In the genomic region with DNA sequence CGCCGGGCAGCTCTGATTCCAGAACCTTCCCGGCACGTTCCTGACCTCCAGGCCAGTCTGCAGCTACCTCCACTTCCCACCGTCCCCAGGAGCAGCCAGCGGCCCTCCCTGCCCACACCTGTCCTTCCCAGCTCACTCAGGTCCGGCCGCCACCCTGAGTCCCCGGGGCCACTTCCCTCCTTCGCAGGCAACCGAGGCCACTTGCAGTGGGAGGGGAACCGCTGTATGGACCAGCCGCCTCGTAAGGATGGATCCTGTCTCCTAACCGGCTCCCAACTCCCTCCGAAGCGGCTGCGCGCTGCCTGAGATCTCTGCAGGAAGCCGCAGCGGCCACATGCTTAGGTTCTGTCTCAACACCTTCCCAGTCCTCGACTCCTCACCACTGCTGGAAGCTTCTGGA, we compare ENCODE assay signal across 14 cellular contexts. TPM values are rescaled to one million over a fixed set of nuclear protein-coding genes. Genes with fewer than 3 reads are reported as not detected.
A peak's percentile ranks its signal among the peaks of the same experiment; 100 is the strongest.
DNase-seq lines count a peak whose midpoint lies in the region; ATAC-seq, FAIRE-seq and TF ChIP-seq lines count a peak whose summit lies in the region.
"Had no signal": no experiment of that assay in that cellular context is flagged by ENCODE, and none has a peak within 500 bp of the region (broad histone marks: within the 10 kb centered on the region; RNA-seq: fewer than 3 reads in every experiment).

No MANE protein-coding gene starts in this region.

- no peak for ATAC-seq in GM18868 (IDR thresholded peaks at IDR 0.05; ENCODE audit: unreplicated experiment)
- no peak for ATAC-seq in GM21786 (IDR thresholded peaks at IDR 0.05; ENCODE audit: unreplicated experiment)
- ATAC-seq: left colon had no signal

- no peak overlapping the region for H3K4me2 ChIP-seq in astrocyte (ENCODE audit: low read length)

- no peak overlapping the region for H3K27ac ChIP-seq in astrocyte (ENCODE audit: low read depth, low read length)

- H3K9me3 ChIP-seq in astrocyte (ENCODE audit: insufficient read depth, low read depth, low read length): no peaks in the 10 kb centered on the region
- H3K9me3 ChIP-seq: tibial artery had no signal

- no peaks in the 10 kb centered on the region for H3K27me3 ChIP-seq in astrocyte (ENCODE audit: insufficient read depth, low read length)
- H3K27me3 ChIP-seq: tibial artery had no signal

- DNase-seq in T-helper 1 cell: no peak
- no peak for DNase-seq in HFFc6
- no peak for DNase-seq in astrocyte (ENCODE audit: low read depth)
- no peak for DNase-seq in NOMO-1 treated with DMSO at 0.1 percent for 48 hours (lab: John Stamatoyannopoulos, UW; ENCODE audit: unreplicated experiment)
- DNase-seq: 8988T, NCI-H2171, T-helper 9 cell, tibial artery had no signal

- no peak overlapping the region for H3K9ac ChIP-seq in astrocyte (ENCODE audit: low read length)

- peak overlapping the region; percentile 31 for H3K27ac Mint-ChIP-seq in T-helper 1 cell treated with Interleukin-12 subunit alpha and Interleukin-12 subunit beta and Interleukin-4 antibody, amounts not matched to agents 30 μg/mL and 1 μg/mL, for 36 hours
- H3K27ac Mint-ChIP-seq in HFFc6: peak overlapping the region; percentile 1
- peak overlapping the region; percentile 75 for H3K27ac Mint-ChIP-seq in astrocyte (ENCODE audit: unreplicated experiment)
- H3K27ac Mint-ChIP-seq in nephron: peak overlapping the region in 2 of 3 experiments; percentile 21 to 68
- H3K27ac Mint-ChIP-seq: GM23338 had no signal

- H3K36me3 ChIP-seq in astrocyte (ENCODE audit: insufficient read depth, low read length): no peaks in the 10 kb centered on the region

- no peak overlapping the region for H2AFZ ChIP-seq in astrocyte (ENCODE audit: low read depth, low read length)
- H2AFZ ChIP-seq: GM23338 had no signal

- H3K27me3 Mint-ChIP-seq in T-helper 1 cell treated with Interleukin-12 subunit alpha and Interleukin-12 subunit beta and Interleukin-4 antibody, amounts not matched to agents 30 μg/mL and 1 μg/mL, for 36 hours (ENCODE audit: low read depth): no peaks in the 10 kb centered on the region
- H3K27me3 Mint-ChIP-seq in HFFc6 (ENCODE audit: insufficient read depth) (no peaks in the 10 kb centered on the region), astrocyte (ENCODE audit: low read depth, unreplicated experiment) (no peaks in the 10 kb centered on the region), nephron (ENCODE audit: low read depth) (peaks cover 10% of the 10 kb centered on the region)

- peaks cover 8% of the 10 kb centered on the region for H3K36me3 Mint-ChIP-seq in T-helper 1 cell treated with Interleukin-12 subunit alpha and Interleukin-12 subunit beta and Interleukin-4 antibody, amounts not matched to agents 30 μg/mL and 1 μg/mL, for 36 hours (ENCODE audit: low read depth)
- no peaks in the 10 kb centered on the region for H3K36me3 Mint-ChIP-seq in HFFc6 (ENCODE audit: low read depth)
- peaks cover 5% of the 10 kb centered on the region for H3K36me3 Mint-ChIP-seq in astrocyte (ENCODE audit: low read depth, unreplicated experiment)
- H3K36me3 Mint-ChIP-seq in nephron (ENCODE audit: low read depth): peaks cover 4% of the 10 kb centered on the region

- FAIRE-seq in astrocyte (lab: Jason Lieb, UNC): no peak

- peak overlapping the region; percentile 84 for H3K4me3 Mint-ChIP-seq in T-helper 1 cell treated with Interleukin-12 subunit alpha and Interleukin-12 subunit beta and Interleukin-4 antibody, amounts not matched to agents 30 μg/mL and 1 μg/mL, for 36 hours
- H3K4me3 Mint-ChIP-seq in HFFc6: no peak overlapping the region
- no peak overlapping the region for H3K4me3 Mint-ChIP-seq in astrocyte (ENCODE audit: unreplicated experiment)
- H3K4me3 Mint-ChIP-seq in nephron: peak overlapping the region; percentile 32 to 62 (median 56)

- TF ChIP-seq CTCF in HFFc6 (IDR thresholded peaks at IDR 0.05): no peak
- TF ChIP-seq CTCF in astrocyte (IDR thresholded peaks at IDR 0.05; ENCODE audit: insufficient read depth, low read depth, low read length): no peak
- TF ChIP-seq CTCF in nephron (IDR thresholded peaks at IDR 0.05; ENCODE audit: unreplicated experiment in 3 of 3): no peak

- H3K4me1 Mint-ChIP-seq in T-helper 1 cell treated with Interleukin-12 subunit alpha and Interleukin-12 subunit beta and Interleukin-4 antibody, amounts not matched to agents 30 μg/mL and 1 μg/mL, for 36 hours (ENCODE audit: low read depth): peaks cover 48% of the 10 kb centered on the region
- H3K4me1 Mint-ChIP-seq in HFFc6 (ENCODE audit: low read depth) (peaks cover 11% of the 10 kb centered on the region), astrocyte (ENCODE audit: low read depth, unreplicated experiment) (peaks cover 14% of the 10 kb centered on the region), nephron (peaks cover 24% of the 10 kb centered on the region)

- no peaks in the 10 kb centered on the region for H3K9me3 Mint-ChIP-seq in T-helper 1 cell treated with Interleukin-12 subunit alpha and Interleukin-12 subunit beta and Interleukin-4 antibody, amounts not matched to agents 30 μg/mL and 1 μg/mL, for 36 hours
- no peaks in the 10 kb centered on the region for H3K9me3 Mint-ChIP-seq in HFFc6
- no peaks in the 10 kb centered on the region for H3K9me3 Mint-ChIP-seq in astrocyte (ENCODE audit: unreplicated experiment)
- no peaks in the 10 kb centered on the region for H3K9me3 Mint-ChIP-seq in nephron
- H3K9me3 Mint-ChIP-seq: GM23338 had no signal

- no peak overlapping the region for H3K4me3 ChIP-seq in astrocyte (ENCODE audit: insufficient read depth, low read depth, low read length)
- H3K4me3 ChIP-seq: tibial artery had no signal

- peaks cover 15% of the 10 kb centered on the region for H3K4me1 ChIP-seq in astrocyte (ENCODE audit: insufficient read depth, low read length)

- peaks cover 18% of the 10 kb centered on the region for H4K20me1 ChIP-seq in astrocyte (ENCODE audit: insufficient read depth, low read length)

- peaks cover 11% of the 10 kb centered on the region for H3K79me2 ChIP-seq in astrocyte (ENCODE audit: insufficient read depth, low read length)

RNA-seq across cellular contexts. Expression of gene TMEM250, which starts 7.5 kb away (rescaled TPM):
- 10 to 100 TPM; 31.6 to 45.4 (median 35.7) TPM for total RNA-seq in HFFc6 (2021; fragmentation: NEBNext Ultra II Directional; extraction: Animal tissue kit (Norgen Biotek cat#: 25700))
- total RNA-seq in astrocyte: 29.8 and 30.3 TPM in 2 replicates

RNA-seq across cellular contexts. Expression of gene NACC2, which starts 16.1 kb away (rescaled TPM):
- total RNA-seq in HFFc6 (2021; fragmentation: NEBNext Ultra II Directional; extraction: Animal tissue kit (Norgen Biotek cat#: 25700)): 10 to 100 TPM; 38.2 to 46.7 (median 40.2) TPM
- total RNA-seq in astrocyte: 31.3 and 34.0 TPM in 2 replicates

Comparison
In these comparisons a context has a peak if more than half of its experiments do, and no peak if none do; other contexts are left out.
1. H3K27ac Mint-ChIP-seq: peak in every context shown above with its lines; median percentile 75 in astrocyte; 44 in nephron; 31 in T-helper 1 cell treated with Interleukin-12 subunit alpha and Interleukin-12 subunit beta and Interleukin-4 antibody, amounts not matched to agents 30 μg/mL and 1 μg/mL, for 36 hours; 1 in HFFc6.
2. H3K4me3 Mint-ChIP-seq: peak in T-helper 1 cell treated with Interleukin-12 subunit alpha and Interleukin-12 subunit beta and Interleukin-4 antibody, amounts not matched to agents 30 μg/mL and 1 μg/mL, for 36 hours (single experiment) and nephron (3 of 3); none in HFFc6 (single experiment) and astrocyte (single experiment).